In genomic region chrX:97027384-97027922, GRCh38 we compare ENCODE assay signal across 19 cellular contexts.
DNase-seq lines count a peak whose midpoint lies in the region; ATAC-seq, FAIRE-seq and TF ChIP-seq lines count a peak whose summit lies in the region.
"Had no signal": no experiment of that assay in that cellular context is flagged by ENCODE, and none has a peak within 500 bp of the region (broad histone marks: within the 10 kb centered on the region; RNA-seq: fewer than 3 reads in every experiment).

No MANE protein-coding gene starts in this region.

- no peak overlapping the region for H2AFZ ChIP-seq in H1 (ENCODE audit: low read length)

- H3K56ac ChIP-seq in H1 (replicated peaks; ENCODE audit: insufficient read length, low read depth, low read length): no peak overlapping the region

- no peak overlapping the region for H2BK5ac ChIP-seq in H1 (ENCODE audit: low read depth, low read length)

- H2BK15ac ChIP-seq in H1 (ENCODE audit: low read length): no peak overlapping the region

- H3K27me3 ChIP-seq in H1 (replicated peaks in 1 of 4; ENCODE audit: control insufficient read depth in 3 of 4, extremely low read depth in 1 of 4, insufficient read depth in 3 of 4, low read length in 3 of 4): no peaks in the 10 kb centered on the region
- peaks cover 0 to 3% (median 0%) of the 10 kb centered on the region in 9 donors for H3K27me3 ChIP-seq in heart left ventricle
- H3K27me3 ChIP-seq: tibial artery had no signal

- peak; percentile 33 for DNase-seq in COLO668 (lab: John Stamatoyannopoulos, UW; ENCODE audit: unreplicated experiment)
- peak; percentile 75 for DNase-seq in NCI-H1105 treated with DMSO at 0.1 percent for 48 hours (lab: John Stamatoyannopoulos, UW)
- DNase-seq in NCI-H510A (lab: John Stamatoyannopoulos, UW): peak; percentile 11
- DNase-seq in H1 (ENCODE audit: low read depth in 1 of 2, low spot score in 2 of 2): peak in 1 of 2 experiments; percentile 35
- no peak for DNase-seq in NCI-H2171 (lab: John Stamatoyannopoulos, UW)
- no peak for DNase-seq in SKM-1 treated with dmso at 0.1 percent for 144 hours (lab: John Stamatoyannopoulos, UW; ENCODE audit: unreplicated experiment)
- DNase-seq in lower leg skin (ENCODE audit: low spot score in 2 of 2): no peak
- no peak for DNase-seq in heart left ventricle
- DNase-seq: activated CD8-positive, alpha-beta memory T cell treated with anti-CD3 and anti-CD28 coated beads, Interleukin-2, amount 10 ng/mL, durations not matched to agents 7 days and 5 days; activated gamma-delta T cell treated with Interleukin-2 at 50 U/mL for 16 hours; EL; MM.1S; NCI-H526 treated with DMSO at 0.1 percent for 48 hours; T-helper 2 cell; tibial artery had no signal

- TF ChIP-seq RAD21 in H1 (IDR thresholded peaks at IDR 0.05 in 1 of 2, conservative IDR thresholded peaks at IDR 0.05 in 1 of 2; ENCODE audit: low read depth in 2 of 2, low read length in 2 of 2): no peak

- H3K4me3 ChIP-seq in H1 (ENCODE audit: extremely low read depth in 1 of 4, insufficient read depth in 2 of 4, low read depth in 3 of 4, low read length in 4 of 4) (peak overlapping the region in 1 of 4 experiments; percentile 30; a peak in 1 of 8 replicates), lower leg skin (ENCODE audit: low read depth, poor library complexity, severe bottlenecking) (no peak overlapping the region), heart left ventricle (no peak overlapping the region)
- H3K4me3 ChIP-seq: breast epithelium, tibial artery had no signal

- no peak overlapping the region for H3K4ac ChIP-seq in H1 (replicated peaks; ENCODE audit: insufficient read length, low read depth, low read length)

- TF ChIP-seq CTCF in H1 (IDR thresholded peaks at IDR 0.05; ENCODE audit: control extremely low read depth in 1 of 3, insufficient read depth in 1 of 3, low read depth in 1 of 3, low read length in 3 of 3) (no peak), lower leg skin (IDR thresholded peaks at IDR 0.05) (no peak), heart left ventricle (IDR thresholded peaks at IDR 0.05) (no peak)

- H3K4me1 ChIP-seq in H1 (replicated peaks in 1 of 4; ENCODE audit: control insufficient read depth in 3 of 4, insufficient read depth in 4 of 4, low read length in 3 of 4) (peaks cover 0 to 7% (median 0%) of the 10 kb centered on the region in 4 experiments; a peak in 1 of 7 replicates), heart left ventricle (no peaks in the 10 kb centered on the region)
- H3K4me1 ChIP-seq: breast epithelium, tibial artery had no signal

- intact Hi-C loops in lower leg skin (cut with DNase I; ENCODE audit: low total_unique reads): no loop called here
- intact Hi-C loops in heart left ventricle (cut with DNase I): loop anchor here in 1 of 10 donors (10.0 kb wide), 1 partner anchor 797 kb away; no protein-coding TSS in a partner anchor

- no peaks in the 10 kb centered on the region for H3K79me1 ChIP-seq in H1 (ENCODE audit: low read depth, low read length)

- H3K36me3 ChIP-seq in H1 (ENCODE audit: control insufficient read depth in 2 of 4, insufficient read depth in 4 of 4, low read length in 3 of 4) (no peaks in the 10 kb centered on the region), heart left ventricle (no peaks in the 10 kb centered on the region)
- H3K36me3 ChIP-seq: breast epithelium, tibial artery had no signal

- peak overlapping the region; percentile 43 for H4K5ac ChIP-seq in H1 (ENCODE audit: insufficient read length, low read depth, low read length)

- FAIRE-seq in H1 (lab: Jason Lieb, UNC): peak; percentile 63
- FAIRE-seq: A204.1, HTR-8/SVneo had no signal

- H2BK20ac ChIP-seq in H1 (ENCODE audit: low read length): no peak overlapping the region

- no peak overlapping the region for H4K8ac ChIP-seq in H1 (ENCODE audit: extremely low read depth, insufficient read depth, low read length)

- H3K23me2 ChIP-seq in H1 (ENCODE audit: low read depth, low read length): no peaks in the 10 kb centered on the region

- H3K9me3 ChIP-seq in H1 (ENCODE audit: insufficient read depth in 2 of 2, low read depth in 1 of 2, low read length in 1 of 2) (no peaks in the 10 kb centered on the region), heart left ventricle (no peaks in the 10 kb centered on the region)
- H3K9me3 ChIP-seq: breast epithelium, tibial artery had no signal

- no peaks in the 10 kb centered on the region for H4K20me1 ChIP-seq in H1 (replicated peaks in 1 of 2; ENCODE audit: control insufficient read depth in 1 of 2, insufficient read depth in 2 of 2, low read length in 2 of 2)

- no peak overlapping the region for H3K18ac ChIP-seq in H1 (ENCODE audit: extremely low read depth, low read length)

- H3K27ac ChIP-seq in H1 (ENCODE audit: low read depth, low read length): no peak overlapping the region
- H3K27ac ChIP-seq in heart left ventricle: no peak overlapping the region
- H3K27ac ChIP-seq: breast epithelium, tibial artery had no signal

- TF ChIP-seq EP300 in H1 (IDR thresholded peaks at IDR 0.05; ENCODE audit: borderline replicate concordance in 1 of 2, low read depth in 2 of 2, low read length in 2 of 2): peak in 1 of 2 experiments; percentile 33; a peak in 1 of 3 replicates

- no peak for ATAC-seq in heart left ventricle
- ATAC-seq: activated CD4-positive, CD25-positive, alpha-beta regulatory T cell treated with anti-CD3 and anti-CD28 coated beads, Interleukin-2, amount 50 U/mL, for 24 hours; activated CD8-positive, alpha-beta memory T cell treated with anti-CD3 and anti-CD28 coated beads, Interleukin-2, amount 10 ng/mL, durations not matched to agents 7 days and 5 days had no signal

- H4K91ac ChIP-seq in H1 (replicated peaks; ENCODE audit: insufficient read length, low read length): no peak overlapping the region

- CTCF ChIA-PET in H1 (lab: Charles Lee; ENCODE audit: partially characterized antibody): interaction anchor here (0.7 kb wide), 1 partner anchor 130 kb away, joined by 3 read pairs; no protein-coding TSS in a partner anchor

- H2AK5ac ChIP-seq in H1 (ENCODE audit: low read depth, low read length): no peak overlapping the region

- no peak overlapping the region for H3K9ac ChIP-seq in H1 (replicated peaks in 1 of 4; ENCODE audit: extremely low read depth in 1 of 4, low read depth in 3 of 4, low read length in 3 of 4)

- 9% methylated on average over 6 of the region's 6 CpGs; no CpG with 5 or more reads in 1 of the 2 experiments for WGBS in H1 (ENCODE audit: extremely low coverage in 1 of 2, insufficient coverage in 1 of 2, insufficient read length in 1 of 2, insufficient replicate concordance in 2 of 2, low coverage in 1 of 2, low lambda C conversion rate in 2 of 2, missing lambda C conversion rate in 1 of 2), 2 experiments
- 60 to 90% methylated on average over 6 of the region's 6 CpGs for WGBS in lower leg skin, 2 donors
- WGBS in heart left ventricle, 4 donors: 47 to 78% (median 65%) methylated on average over 6 of the region's 6 CpGs

- H3K14ac ChIP-seq in H1 (ENCODE audit: insufficient read length): no peak overlapping the region

- no peaks in the 10 kb centered on the region for H3K79me2 ChIP-seq in H1 (ENCODE audit: control insufficient read depth in 1 of 2, insufficient read depth in 2 of 2, low read length in 2 of 2)

- no peak overlapping the region for H2BK12ac ChIP-seq in H1 (ENCODE audit: low read depth, low read length)

- H3K23ac ChIP-seq in H1 (ENCODE audit: insufficient read length): no peak overlapping the region

- POLR2A ChIA-PET in H1 (lab: Charles Lee; ENCODE audit: partially characterized antibody): interaction anchor here (1.5 kb wide), 1 partner anchor 284 kb away, joined by 5 read pairs; no protein-coding TSS in a partner anchor

- H3K4me2 ChIP-seq in H1 (ENCODE audit: insufficient read depth in 1 of 2, low read depth in 2 of 2, low read length in 2 of 2): peak overlapping the region; percentile 21 to 47; a peak in 2 of 4 replicates

- TF ChIP-seq POLR2A in H1 (IDR thresholded peaks at IDR 0.05; ENCODE audit: control extremely low read depth in 1 of 2, low read depth in 2 of 2, low read length in 2 of 2) (no peak), lower leg skin (IDR thresholded peaks at IDR 0.05) (no peak), heart left ventricle (IDR thresholded peaks at IDR 0.05) (no peak)

- no peak overlapping the region for H2BK120ac ChIP-seq in H1 (replicated peaks; ENCODE audit: low read depth, low read length)

TF ChIP-seq in H1, 55 proteins besides CTCF, POLR2A, EP300 and RAD21 (continues in another document):
- TF ChIP-seq CREB1 (IDR thresholded peaks at IDR 0.05): 0 out of 2 replicates have a peak, but pooled peaks have one; percentile 24

Comparison
In these comparisons a context has a peak if more than half of its experiments do, and no peak if none do; other contexts are left out.
1. DNase-seq: peak in COLO668 (single experiment), NCI-H1105 treated with DMSO at 0.1 percent for 48 hours (single experiment) and NCI-H510A (single experiment); none in NCI-H2171 (single experiment), SKM-1 treated with dmso at 0.1 percent for 144 hours (single experiment), lower leg skin (0 of 2) and heart left ventricle (0 of 5).